21 cellular contexts compared by ENCODE assay signal in the genomic region with DNA sequence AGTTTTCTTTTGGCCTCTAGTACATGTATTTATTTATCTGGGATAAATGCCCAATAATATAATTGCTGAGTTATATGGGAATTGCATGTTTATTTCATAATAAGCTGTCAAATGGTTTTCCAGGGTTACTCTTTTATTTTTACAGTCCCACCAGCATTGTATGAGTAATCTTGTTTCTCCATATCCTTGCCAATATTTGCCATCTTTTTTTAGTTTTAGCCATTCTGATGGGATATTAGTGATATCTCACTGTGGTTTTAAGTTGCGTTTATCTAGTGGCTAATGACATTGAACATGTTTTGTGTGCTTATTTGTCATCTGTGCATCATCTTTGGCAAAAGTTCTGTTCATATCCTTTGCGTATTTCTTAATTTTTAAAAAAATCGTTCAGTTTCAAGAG.
DNase-seq lines count a peak whose midpoint lies in the region; FAIRE-seq and TF ChIP-seq lines count a peak whose summit lies in the region.
"Had no signal": no experiment of that assay in that cellular context is flagged by ENCODE, and none has a peak within 500 bp of the region (broad histone marks: within the 10 kb centered on the region; RNA-seq: fewer than 3 reads in every experiment).

No MANE protein-coding gene starts in this region.

- no peaks in the 10 kb centered on the region for H3K36me3 ChIP-seq in bronchial epithelial cell (ENCODE audit: control insufficient read depth, insufficient read depth, low read length)
- H3K36me3 ChIP-seq: cardiac muscle cell, prostate gland, thyroid gland had no signal

- DNase-seq in AG08396 (ENCODE audit: low spot score), result peak; percentile 7
- DNase-seq in HS-5 (ENCODE audit: low read depth), result peak; percentile 30
- peak; percentile 15 for DNase-seq in bronchial epithelial cell (ENCODE audit: low read depth)
- DNase-seq in iris pigment epithelial cell (ENCODE audit: low read depth), result peak; percentile 73
- DNase-seq in SK-N-DZ (ENCODE audit: low spot score), result no peak
- DNase-seq in H54 (ENCODE audit: insufficient read length, low spot score), result no peak
- no peak for DNase-seq in stimulated activated CD4-positive, alpha-beta T cell treated with anti-CD3 and anti-CD28 coated beads, Interleukin-2, amount 100 ng/mL, for 48 hours
- DNase-seq in D721Med (ENCODE audit: insufficient read length, low spot score), result no peak
- DNase-seq: activated B cell treated with CpG ODN at 0.5 μM for 24 hours; activated CD8-positive, alpha-beta T cell treated with anti-CD3 and anti-CD28 coated beads, Interleukin-2, amount 10 ng/mL, durations not matched to agents 7 days and 5 days; activated T-cell treated with anti-CD3 and anti-CD28 coated beads, Interleukin-2, amount 50 U/mL, for 4 hours; effector memory CD4-positive, alpha-beta T cell; foreskin keratinocyte; left cardiac atrium; midbrain; NCI-H1105; NCI-H526 treated with DMSO at 0.1 percent for 48 hours; OCI-M1; thyroid gland had no signal

- TF ChIP-seq POLR2A in H54 (IDR thresholded peaks at IDR 0.05; ENCODE audit: low read depth, low read length), result no peak

- TF ChIP-seq CTCF in bronchial epithelial cell (IDR thresholded peaks at IDR 0.05; ENCODE audit: insufficient read depth, low read length, severe bottlenecking) (no peak), D721Med (IDR thresholded peaks at IDR 0.05; ENCODE audit: insufficient read depth, missing control alignments) (no peak)

- no peak overlapping the region for H3K4me3 ChIP-seq in bronchial epithelial cell (ENCODE audit: low read depth, low read length)
- H3K4me3 ChIP-seq: cardiac muscle cell, prostate gland, thyroid gland had no signal

- no peak for FAIRE-seq in bronchial epithelial cell (lab: Jason Lieb, UNC)
- no peak for FAIRE-seq in H54 (lab: Jason Lieb, UNC)
- no peak for FAIRE-seq in D721Med (lab: Jason Lieb, UNC)

- H3K27me3 ChIP-seq in bronchial epithelial cell (ENCODE audit: control insufficient read depth, insufficient read depth, low read length), result no peaks in the 10 kb centered on the region
- H3K27me3 ChIP-seq: cardiac muscle cell, foreskin keratinocyte, thyroid gland had no signal

Comparison
In these comparisons a context has a peak if more than half of its experiments do, and no peak if none do; other contexts are left out.
1. DNase-seq: peak in AG08396 (single experiment), HS-5 (single experiment), bronchial epithelial cell (single experiment) and iris pigment epithelial cell (single experiment); none in SK-N-DZ (single experiment), H54 (single experiment), stimulated activated CD4-positive, alpha-beta T cell treated with anti-CD3 and anti-CD28 coated beads, Interleukin-2, amount 100 ng/mL, for 48 hours (0 of 2) and D721Med (single experiment).